Comparison of ENCODE assay signal across 24 cellular contexts in the genomic region with DNA sequence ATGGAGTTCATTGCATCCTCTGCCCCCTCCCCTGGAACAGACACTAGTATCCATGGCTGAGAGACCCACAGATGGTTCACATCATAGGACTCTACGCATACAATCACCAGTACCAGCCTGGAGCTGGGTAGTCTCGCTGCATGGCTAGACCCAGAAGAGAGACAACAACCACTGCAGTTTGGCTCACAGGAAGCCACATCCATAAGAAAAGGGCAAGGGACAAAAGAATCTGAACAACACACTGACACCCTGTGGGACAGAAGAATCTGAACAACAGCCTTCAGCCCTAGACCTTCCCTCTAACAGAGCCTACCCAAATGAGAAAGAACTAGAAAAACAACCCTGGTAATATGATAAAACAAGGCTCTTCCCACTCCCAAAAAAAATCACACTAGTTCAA.
DNase-seq lines count a peak whose midpoint lies in the region; ATAC-seq, FAIRE-seq and TF ChIP-seq lines count a peak whose summit lies in the region.
"Had no signal": no experiment of that assay in that cellular context is flagged by ENCODE, and none has a peak within 500 bp of the region (broad histone marks: within the 10 kb centered on the region; RNA-seq: fewer than 3 reads in every experiment).

No MANE protein-coding gene starts in this region.

- no peaks in the 10 kb centered on the region for H3K79me2 ChIP-seq in astrocyte (ENCODE audit: insufficient read depth, low read length)

- no peak overlapping the region for H3K27ac ChIP-seq in CD4-positive, CD25-positive, alpha-beta regulatory T cell (ENCODE audit: insufficient read depth, low read length, poor library complexity, severe bottlenecking)
- peak overlapping the region; percentile 92 for H3K27ac ChIP-seq in HUES48 (ENCODE audit: low read depth, low read length)
- H3K27ac ChIP-seq in astrocyte (ENCODE audit: low read depth, low read length), result no peak overlapping the region
- H3K27ac ChIP-seq: HL-60, KMS-11 had no signal

- no peak overlapping the region for H2AFZ ChIP-seq in astrocyte (ENCODE audit: low read depth, low read length)

- H3K4me3 Mint-ChIP-seq in CD4-positive, CD25-positive, alpha-beta regulatory T cell, result peak overlapping the region in 2 of 4 donors; percentile 38 to 51
- H3K4me3 Mint-ChIP-seq in astrocyte (ENCODE audit: unreplicated experiment), result peak overlapping the region; percentile 1
- no peak overlapping the region for H3K4me3 Mint-ChIP-seq in stimulated activated naive CD8-positive, alpha-beta T cell treated with anti-CD3 and anti-CD28 coated beads, Interleukin-15, amount 100 ng/mL, for 72 hours

- H3K27ac Mint-ChIP-seq in CD4-positive, CD25-positive, alpha-beta regulatory T cell, result peak overlapping the region; percentile 2 to 56 (median 47)
- H3K27ac Mint-ChIP-seq in astrocyte (ENCODE audit: unreplicated experiment), result no peak overlapping the region
- peak overlapping the region in 1 of 2 donors; percentile 1 for H3K27ac Mint-ChIP-seq in stimulated activated naive CD8-positive, alpha-beta T cell treated with anti-CD3 and anti-CD28 coated beads, Interleukin-15, amount 100 ng/mL, for 72 hours

- DNase-seq in CD4-positive, CD25-positive, alpha-beta regulatory T cell, result no peak
- no peak for DNase-seq in astrocyte (ENCODE audit: low read depth)
- peak; percentile 13 for DNase-seq in iPS-NIHi11 (ENCODE audit: low spot score)
- DNase-seq in stimulated activated naive CD8-positive, alpha-beta T cell treated with anti-CD3 and anti-CD28 coated beads, Interleukin-15, amount 100 ng/mL, for 72 hours, result no peak
- DNase-seq in effector CD4-positive, alpha-beta T cell, result no peak
- DNase-seq in NCI-H69 (lab: John Stamatoyannopoulos, UW), result no peak
- DNase-seq in activated effector memory CD4-positive, alpha-beta T cell treated with anti-CD3 and anti-CD28 coated beads, Interleukin-2, amount 50 U/mL, for 16 hours, result no peak
- DNase-seq: 8988T, C1 segment of cervical spinal cord, DMS79, IMR-90, NCI-H1092 treated with DMSO at 0.1 percent for 48 hours, NCI-H1436 treated with DMSO at 0.1 percent for 48 hours, NCI-H2029, NCI-H2227 treated with DMSO at 0.1 percent for 48 hours, NCI-H510A treated with DMSO at 0.1 percent for 48 hours, NCI-H774 had no signal

- H3K4me1 ChIP-seq in CD4-positive, CD25-positive, alpha-beta regulatory T cell (ENCODE audit: control insufficient read depth, insufficient read depth, low read length, poor library complexity, severe bottlenecking), result no peaks in the 10 kb centered on the region
- H3K4me1 ChIP-seq in HUES48 (ENCODE audit: control insufficient read depth, insufficient read depth, low read length), result peaks cover 41% of the 10 kb centered on the region
- H3K4me1 ChIP-seq in astrocyte (ENCODE audit: insufficient read depth, low read length), result no peaks in the 10 kb centered on the region

- H3K9ac ChIP-seq in HUES48 (ENCODE audit: low read depth, low read length) (0 out of 2 replicates have a peak overlapping the region, but pooled peaks have one; percentile 46), astrocyte (ENCODE audit: low read length) (no peak overlapping the region)
- H3K9ac ChIP-seq: KMS-11 had no signal

- peaks cover 4% of the 10 kb centered on the region for H3K36me3 Mint-ChIP-seq in CD4-positive, CD25-positive, alpha-beta regulatory T cell
- H3K36me3 Mint-ChIP-seq in astrocyte (ENCODE audit: low read depth, unreplicated experiment), result no peaks in the 10 kb centered on the region

- FAIRE-seq in astrocyte (lab: Jason Lieb, UNC), result no peak
- FAIRE-seq: D721Med had no signal

- H4K20me1 ChIP-seq in astrocyte (ENCODE audit: insufficient read depth, low read length), result no peaks in the 10 kb centered on the region

- H3K27me3 Mint-ChIP-seq in CD4-positive, CD25-positive, alpha-beta regulatory T cell, result peaks cover 5% of the 10 kb centered on the region
- no peaks in the 10 kb centered on the region for H3K27me3 Mint-ChIP-seq in astrocyte (ENCODE audit: low read depth, unreplicated experiment)
- no peaks in the 10 kb centered on the region for H3K27me3 Mint-ChIP-seq in stimulated activated naive CD8-positive, alpha-beta T cell treated with anti-CD3 and anti-CD28 coated beads, Interleukin-15, amount 100 ng/mL, for 72 hours

- no peak overlapping the region for H3K4me3 ChIP-seq in CD4-positive, CD25-positive, alpha-beta regulatory T cell (ENCODE audit: low read depth, low read length)
- H3K4me3 ChIP-seq in HUES48 (ENCODE audit: low read depth, low read length), result no peak overlapping the region; the same call in 1 of the 2 replicates
- no peak overlapping the region for H3K4me3 ChIP-seq in astrocyte (ENCODE audit: insufficient read depth, low read depth, low read length)
- H3K4me3 ChIP-seq: HAP-1, Peyer's patch had no signal

- H3K9me3 Mint-ChIP-seq in CD4-positive, CD25-positive, alpha-beta regulatory T cell, result peaks cover 0 to 4% (median 1%) of the 10 kb centered on the region in 7 donors
- no peaks in the 10 kb centered on the region for H3K9me3 Mint-ChIP-seq in astrocyte (ENCODE audit: unreplicated experiment)
- peaks cover 5 to 15% of the 10 kb centered on the region in 2 donors for H3K9me3 Mint-ChIP-seq in stimulated activated naive CD8-positive, alpha-beta T cell treated with anti-CD3 and anti-CD28 coated beads, Interleukin-15, amount 100 ng/mL, for 72 hours

- peaks cover 3% of the 10 kb centered on the region for H3K27me3 ChIP-seq in CD4-positive, CD25-positive, alpha-beta regulatory T cell (ENCODE audit: control insufficient read depth, insufficient read depth, low read length)
- H3K27me3 ChIP-seq in HUES48 (ENCODE audit: control insufficient read depth, insufficient read depth, low read length) (no peaks in the 10 kb centered on the region), astrocyte (ENCODE audit: insufficient read depth, low read length) (no peaks in the 10 kb centered on the region)
- H3K27me3 ChIP-seq: Peyer's patch had no signal

- H3K9me3 ChIP-seq in CD4-positive, CD25-positive, alpha-beta regulatory T cell (ENCODE audit: control insufficient read depth in 2 of 2, low read length in 2 of 2), result no peaks in the 10 kb centered on the region
- no peaks in the 10 kb centered on the region for H3K9me3 ChIP-seq in HUES48 (ENCODE audit: control insufficient read depth, insufficient read depth, low read length)
- H3K9me3 ChIP-seq in astrocyte (ENCODE audit: insufficient read depth, low read depth, low read length), result no peaks in the 10 kb centered on the region
- H3K9me3 ChIP-seq: HAP-1, Peyer's patch had no signal

- ATAC-seq in CD4-positive, CD25-positive, alpha-beta regulatory T cell (ENCODE audit: low read depth in 2 of 2), result no peak
- ATAC-seq in stimulated activated naive CD8-positive, alpha-beta T cell treated with anti-CD3 and anti-CD28 coated beads, Interleukin-15, amount 100 ng/mL, for 72 hours, result no peak
- ATAC-seq: SK-N-SH treated with all-trans-retinoic acid at 6 μM for 48 hours had no signal

- no peak overlapping the region for H3K4me2 ChIP-seq in astrocyte (ENCODE audit: low read length)
- H3K4me2 ChIP-seq: KMS-11 had no signal

- peaks cover 15 to 49% (median 25%) of the 10 kb centered on the region in 4 donors for H3K4me1 Mint-ChIP-seq in CD4-positive, CD25-positive, alpha-beta regulatory T cell
- H3K4me1 Mint-ChIP-seq in astrocyte (ENCODE audit: low read depth, unreplicated experiment), result no peaks in the 10 kb centered on the region
- peaks cover 46% of the 10 kb centered on the region for H3K4me1 Mint-ChIP-seq in stimulated activated naive CD8-positive, alpha-beta T cell treated with anti-CD3 and anti-CD28 coated beads, Interleukin-15, amount 100 ng/mL, for 72 hours

- TF ChIP-seq CTCF in astrocyte (IDR thresholded peaks at IDR 0.05; ENCODE audit: insufficient read depth, low read depth, low read length), result no peak

- no peaks in the 10 kb centered on the region for H3K36me3 ChIP-seq in CD4-positive, CD25-positive, alpha-beta regulatory T cell (ENCODE audit: control insufficient read depth, insufficient read depth, low read length)
- no peaks in the 10 kb centered on the region for H3K36me3 ChIP-seq in HUES48 (ENCODE audit: control insufficient read depth, insufficient read depth, low read length)
- no peaks in the 10 kb centered on the region for H3K36me3 ChIP-seq in astrocyte (ENCODE audit: insufficient read depth, low read length)
- H3K36me3 ChIP-seq: HAP-1, Peyer's patch had no signal
